39 cellular contexts compared by ENCODE assay signal in the genomic region with DNA sequence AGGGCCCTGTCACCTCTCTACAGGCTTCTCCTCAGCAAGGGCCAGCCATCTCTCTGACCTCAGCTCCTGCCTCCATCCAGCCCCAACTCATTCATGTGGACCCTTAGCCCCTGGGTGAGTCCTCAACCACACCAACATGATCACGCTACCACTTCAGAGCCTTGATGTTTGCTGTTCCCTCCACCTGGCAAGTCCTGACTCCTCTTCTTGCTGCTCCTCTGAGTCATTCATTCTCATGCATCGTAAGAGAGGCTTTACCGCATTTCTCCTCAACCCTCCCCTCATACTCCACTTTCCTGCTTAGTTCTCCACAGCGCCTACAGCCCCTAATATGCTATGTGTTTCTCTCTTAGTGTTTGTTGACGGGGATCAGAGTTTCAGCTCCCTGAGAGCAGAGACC.
"Had no signal": no experiment of that assay in that cellular context is flagged by ENCODE, and none has a peak within 500 bp of the region (broad histone marks: within the 10 kb centered on the region; RNA-seq: fewer than 3 reads in every experiment).

No MANE protein-coding gene starts in this region.

- H3K27me3 ChIP-seq: adrenal gland, body of pancreas, breast epithelium, cardiac muscle cell had no signal

- H3K27me3 Mint-ChIP-seq: activated CD4-positive, alpha-beta memory T cell treated with anti-CD3 and anti-CD28 coated beads for 36 hours; activated CD8-positive, alpha-beta T cell treated with anti-CD3 and anti-CD28 coated beads for 36 hours; activated naive CD8-positive, alpha-beta T cell treated with anti-CD3 and anti-CD28 coated beads for 36 hours had no signal

- FAIRE-seq: astrocyte, TTC549 had no signal

- DNase-seq: activated B cell treated with CpG ODN at 0.5 μM for 24 hours; activated CD4-positive, alpha-beta memory T cell treated with anti-CD3 and anti-CD28 coated beads for 36 hours; activated CD4-positive, alpha-beta T cell treated with anti-CD3 and anti-CD28 coated beads for 4 hours; activated CD4-positive, alpha-beta T cell treated with anti-CD3 and anti-CD28 coated beads, Interleukin-2, amount 10 ng/mL, durations not matched to agents 24 days and 14 days; activated CD4-positive, alpha-beta T cell treated with anti-CD3 and anti-CD28 coated beads, Interleukin-2, amount 50 U/mL, for 1 hour; activated CD4-positive, alpha-beta T cell treated with anti-CD3 and anti-CD28 coated beads, Interleukin-2, amount 50 U/mL, for 4 hours; activated CD4-positive, CD25-positive, alpha-beta regulatory T cell treated with anti-CD3 and anti-CD28 coated beads, Interleukin-2, amount 50 U/mL, for 72 hours; activated CD8-positive, alpha-beta memory T cell treated with anti-CD3 and anti-CD28 coated beads, Interleukin-2, amount 50 U/mL, for 4 hours; activated CD8-positive, alpha-beta T cell treated with anti-CD3 and anti-CD28 coated beads for 36 hours; activated effector memory CD4-positive, alpha-beta T cell treated with anti-CD3 and anti-CD28 coated beads, Interleukin-2, amount 50 U/mL, for 16 hours; activated gamma-delta T cell treated with Interleukin-2 at 50 U/mL for 16 hours; activated naive CD4-positive, alpha-beta T cell; activated naive CD4-positive, alpha-beta T cell treated with anti-CD3 and anti-CD28 coated beads for 36 hours; activated naive CD4-positive, alpha-beta T cell treated with anti-CD3 and anti-CD28 coated beads, Interleukin-2, amount 50 U/mL, for 16 hours; activated naive CD8-positive, alpha-beta T cell treated with anti-CD3 and anti-CD28 coated beads for 36 hours; activated T-cell treated with anti-CD3 and anti-CD28 coated beads for 4 hours; activated T-cell treated with anti-CD3 and anti-CD28 coated beads, Interleukin-2, amount 50 U/mL, for 1 hour; activated T-cell treated with anti-CD3 and anti-CD28 coated beads, Interleukin-2, amount 50 U/mL, for 4 hours; activated T-cell treated with anti-CD3 and anti-CD28 coated beads, Interleukin-2, amount 50 U/mL, for 72 hours; adrenal gland; amniotic stem cell; aorta; body of pancreas; brain microvascular endothelial cell; caudate nucleus; cerebellar nuclear complex; T-cell; T-helper 2 cell; T-helper 9 cell had no signal

- H3K4me1 Mint-ChIP-seq: activated B cell treated with CpG ODN at 0.5 μM for 24 hours; activated CD4-positive, alpha-beta T cell treated with anti-CD3 and anti-CD28 coated beads, Interleukin-2, amount 10 ng/mL, durations not matched to agents 24 days and 14 days; activated naive CD8-positive, alpha-beta T cell treated with anti-CD3 and anti-CD28 coated beads for 36 hours; activated T-helper 17 cell treated with anti-CD3 and anti-CD28 coated beads, Interleukin-2, amount 50 U/mL, for 72 hours; central memory CD8-positive, alpha-beta T cell; T-cell had no signal

- H3K36me3 ChIP-seq: adrenal gland, brain microvascular endothelial cell, breast epithelium, cardiac muscle cell had no signal

- H3K4me3 ChIP-seq: adrenal gland, body of pancreas, breast epithelium, cardiac muscle cell had no signal

- H3K9me3 ChIP-seq: adrenal gland, body of pancreas, breast epithelium had no signal

- H3K4me1 ChIP-seq: adrenal gland, body of pancreas had no signal

- ATAC-seq: activated CD8-positive, alpha-beta T cell treated with anti-CD3 and anti-CD28 coated beads for 36 hours; activated naive CD4-positive, alpha-beta T cell treated with anti-CD3 and anti-CD28 coated beads, Interleukin-2, amount 50 U/mL, for 72 hours; activated T-cell treated with anti-CD3 and anti-CD28 coated beads, Interleukin-2, amount 50 U/mL, for 4 hours; activated T-cell treated with anti-CD3 and anti-CD28 coated beads, Interleukin-2, amount 50 U/mL, for 72 hours; activated T-helper 17 cell treated with anti-CD3 and anti-CD28 coated beads, Interleukin-2, amount 50 U/mL, for 72 hours; body of pancreas; T-cell had no signal

- H3K27ac ChIP-seq: adrenal gland, body of pancreas, brain microvascular endothelial cell, breast epithelium, cardiac muscle cell, VCaP had no signal

- H3K27ac Mint-ChIP-seq: activated B cell treated with CpG ODN at 0.5 μM for 24 hours; activated CD4-positive, alpha-beta memory T cell treated with anti-CD3 and anti-CD28 coated beads for 36 hours; activated CD4-positive, alpha-beta T cell treated with anti-CD3 and anti-CD28 coated beads, Interleukin-2, amount 10 ng/mL, durations not matched to agents 24 days and 14 days; activated CD8-positive, alpha-beta T cell treated with anti-CD3 and anti-CD28 coated beads for 36 hours; activated naive CD4-positive, alpha-beta T cell treated with anti-CD3 and anti-CD28 coated beads for 36 hours; activated naive CD4-positive, alpha-beta T cell treated with anti-CD3 and anti-CD28 coated beads, Interleukin-2, amount 50 U/mL, for 72 hours; activated naive CD8-positive, alpha-beta T cell treated with anti-CD3 and anti-CD28 coated beads for 36 hours; activated T-cell treated with anti-CD3 and anti-CD28 coated beads, Interleukin-2, amount 50 U/mL, for 72 hours; activated T-helper 1 cell treated with anti-CD3 and anti-CD28 coated beads, Interleukin-12 subunit alpha, Interleukin-12 subunit beta, Interleukin-2, Interleukin-4 antibody, amounts not matched to agents 30 ng/mL and 10 ng/mL and 1 ng/mL, durations not matched to agents 14 hours and 24 hours and 36 hours; activated T-helper 17 cell treated with anti-CD3 and anti-CD28 coated beads, Interleukin-2, amount 50 U/mL, for 72 hours; T-cell; T-helper 2 cell treated with Interferon-gamma antibody and Interleukin-4, amounts not matched to agents 5 μg/mL and 100 μg/mL, for 36 hours had no signal

- H3K36me3 Mint-ChIP-seq: activated CD4-positive, alpha-beta memory T cell treated with anti-CD3 and anti-CD28 coated beads for 36 hours; activated naive CD4-positive, alpha-beta T cell treated with anti-CD3 and anti-CD28 coated beads, Interleukin-2, amount 50 U/mL, for 72 hours; activated naive CD8-positive, alpha-beta T cell treated with anti-CD3 and anti-CD28 coated beads for 36 hours; T-cell had no signal

- H3K4me3 Mint-ChIP-seq: activated B cell treated with CpG ODN at 0.5 μM for 24 hours; activated CD4-positive, alpha-beta memory T cell treated with anti-CD3 and anti-CD28 coated beads for 36 hours; activated CD4-positive, alpha-beta T cell treated with anti-CD3 and anti-CD28 coated beads, Interleukin-2, amount 10 ng/mL, durations not matched to agents 24 days and 14 days; activated CD8-positive, alpha-beta T cell treated with anti-CD3 and anti-CD28 coated beads for 36 hours; activated naive CD4-positive, alpha-beta T cell treated with anti-CD3 and anti-CD28 coated beads for 36 hours; activated naive CD8-positive, alpha-beta T cell treated with anti-CD3 and anti-CD28 coated beads for 36 hours; activated T-cell treated with anti-CD3 and anti-CD28 coated beads, Interleukin-2, amount 50 U/mL, for 4 hours; activated T-cell treated with anti-CD3 and anti-CD28 coated beads, Interleukin-2, amount 50 U/mL, for 72 hours; activated T-helper 1 cell treated with anti-CD3 and anti-CD28 coated beads, Interleukin-12 subunit alpha, Interleukin-12 subunit beta, Interleukin-2, Interleukin-4 antibody, amounts not matched to agents 30 ng/mL and 10 ng/mL and 1 ng/mL, durations not matched to agents 14 hours and 24 hours and 36 hours; activated T-helper 17 cell treated with anti-CD3 and anti-CD28 coated beads, Interleukin-2, amount 50 U/mL, for 72 hours; central memory CD8-positive, alpha-beta T cell; T-cell; T-helper 2 cell treated with Interferon-gamma antibody and Interleukin-4, amounts not matched to agents 5 μg/mL and 100 μg/mL, for 36 hours had no signal
